ENCODE assay signal across 16 cellular contexts in the genomic region with DNA sequence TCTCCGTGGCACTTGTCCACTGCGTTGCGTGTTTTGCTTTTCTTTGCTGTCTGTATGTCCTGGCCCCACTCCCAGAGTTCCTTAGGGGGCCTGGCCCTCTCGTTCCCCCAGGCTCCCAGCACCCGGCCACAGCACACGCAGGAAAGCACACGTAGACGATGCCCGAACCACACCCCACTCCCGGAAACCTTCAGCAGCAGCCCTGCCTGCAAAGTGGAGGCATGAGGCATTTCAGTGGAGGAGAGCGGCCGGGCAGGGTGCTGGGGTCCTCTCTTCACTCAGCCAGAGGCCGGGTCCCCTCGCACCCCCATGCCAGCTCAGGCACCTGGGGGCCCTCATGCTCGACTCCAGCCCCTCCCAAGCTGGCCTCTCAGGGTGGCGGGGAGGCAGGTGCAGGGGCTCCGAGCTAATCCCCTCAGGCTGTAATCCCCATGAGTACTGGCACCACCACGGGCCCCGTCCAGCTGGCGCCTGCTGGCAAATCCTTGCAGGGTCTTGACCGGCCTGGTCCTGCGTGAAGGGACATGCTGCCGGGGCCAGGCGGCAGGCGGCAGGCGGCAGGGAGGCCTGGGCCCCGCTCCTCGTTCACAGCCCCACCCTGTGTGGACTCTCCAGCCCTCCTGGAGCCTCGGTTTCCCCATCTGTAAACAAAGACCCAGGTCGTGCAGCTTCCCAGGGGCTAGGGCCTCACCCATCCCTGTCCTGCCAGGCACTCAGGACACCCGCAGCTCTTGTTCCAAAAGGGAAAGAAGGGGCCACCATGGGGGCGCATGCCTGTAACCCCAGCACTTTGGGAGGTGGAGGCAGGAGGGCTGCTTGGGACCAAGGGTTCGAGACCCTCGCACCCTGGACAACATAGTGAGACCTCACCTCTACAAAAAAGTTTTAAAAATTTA. TPM values are rescaled to one million over a fixed set of nuclear protein-coding genes. Genes with fewer than 3 reads are reported as not detected.
DNase-seq lines count a peak whose midpoint lies in the region; ATAC-seq and TF ChIP-seq lines count a peak whose summit lies in the region.
"Had no signal": no experiment of that assay in that cellular context is flagged by ENCODE, and none has a peak within 500 bp of the region (broad histone marks: within the 10 kb centered on the region; RNA-seq: fewer than 3 reads in every experiment).

No MANE protein-coding gene starts in this region.

- peaks cover 4% of the 10 kb centered on the region; the same call in 1 of the 2 replicates for H3K4me1 ChIP-seq in MM.1S (ENCODE audit: low read length)

- peak overlapping the region; percentile 29 for H3K27ac Mint-ChIP-seq in progenitor cell of endocrine pancreas
- H3K27ac Mint-ChIP-seq: activated CD8-positive, alpha-beta memory T cell treated with anti-CD3 and anti-CD28 coated beads, Interleukin-2, amount 10 ng/mL, durations not matched to agents 7 days and 5 days; activated naive CD8-positive, alpha-beta T cell treated with anti-CD3 and anti-CD28 coated beads, Interleukin-2, amount 50 U/mL, for 24 hours; GM23338; neural progenitor cell had no signal

- TF ChIP-seq CTCF in dorsolateral prefrontal cortex (IDR thresholded peaks at IDR 0.05 in 54 of 56, conservative IDR thresholded peaks at IDR 0.05 in 2 of 56; ENCODE audit: low read depth in 1 of 56, partially characterized antibody in 56 of 56): no peak
- TF ChIP-seq CTCF in progenitor cell of endocrine pancreas (IDR thresholded peaks at IDR 0.05; ENCODE audit: unreplicated experiment): no peak
- TF ChIP-seq CTCF in MM.1S (IDR thresholded peaks at IDR 0.05; ENCODE audit: low read length): no peak

- DNase-seq in D341Med (ENCODE audit: low spot score) (peak; percentile 88), NCI-H82 (lab: John Stamatoyannopoulos, UW) (peak; percentile 94), dorsolateral prefrontal cortex (no peak), progenitor cell of endocrine pancreas (ENCODE audit: low spot score, unreplicated experiment) (no peak), MM.1S (no peak)
- DNase-seq in activated CD8-positive, alpha-beta memory T cell treated with anti-CD3 and anti-CD28 coated beads for 24 hours: no peak
- DNase-seq: activated CD8-positive, alpha-beta memory T cell treated with anti-CD3 and anti-CD28 coated beads, Interleukin-2, amount 10 ng/mL, durations not matched to agents 7 days and 5 days; NCI-H187 treated with DMSO at 0.1 percent for 48 hours; NCI-H226 had no signal

- peak overlapping the region in 41 of 59 donors; percentile 4 to 90 (median 51) for H3K27ac ChIP-seq in dorsolateral prefrontal cortex
- H3K27ac ChIP-seq in MM.1S (ENCODE audit: low read length): no peak overlapping the region
- H3K27ac ChIP-seq: breast epithelium, neural progenitor cell had no signal

- H3K79me2 ChIP-seq in MM.1S (ENCODE audit: low read length): peaks cover 83% of the 10 kb centered on the region

- peaks cover 15% of the 10 kb centered on the region; the same call in 1 of the 2 replicates for H3F3A ChIP-seq in MM.1S (ENCODE audit: insufficient read depth, low read length)

- H3K9ac ChIP-seq in MM.1S (ENCODE audit: low read length): no peak overlapping the region
- H3K9ac ChIP-seq: neural progenitor cell had no signal

- no peak overlapping the region for H3K4me3 Mint-ChIP-seq in progenitor cell of endocrine pancreas (ENCODE audit: low read depth)
- H3K4me3 Mint-ChIP-seq: activated CD8-positive, alpha-beta memory T cell treated with anti-CD3 and anti-CD28 coated beads, Interleukin-2, amount 10 ng/mL, durations not matched to agents 7 days and 5 days; activated naive CD8-positive, alpha-beta T cell treated with anti-CD3 and anti-CD28 coated beads, Interleukin-2, amount 50 U/mL, for 24 hours; GM23338; neural progenitor cell had no signal

- intact Hi-C loops in dorsolateral prefrontal cortex (cut with DNase I): no loop called here

- H3K4me1 Mint-ChIP-seq in progenitor cell of endocrine pancreas (ENCODE audit: low read depth): peaks cover 3% of the 10 kb centered on the region

- H3K4me3 ChIP-seq in dorsolateral prefrontal cortex: peak overlapping the region in 2 of 59 donors; percentile 11 to 23
- no peak overlapping the region for H3K4me3 ChIP-seq in MM.1S (ENCODE audit: low read length)
- H3K4me3 ChIP-seq: breast epithelium, GM23338, neural progenitor cell had no signal

- no peaks in the 10 kb centered on the region for H3K9me3 ChIP-seq in MM.1S (replicated peaks; ENCODE audit: insufficient read depth, low read length)
- H3K9me3 ChIP-seq: breast epithelium had no signal

- H3K4me2 ChIP-seq in MM.1S (ENCODE audit: low read depth, low read length): no peak overlapping the region
- H3K4me2 ChIP-seq: GM23338, neural progenitor cell had no signal

- H3K36me3 Mint-ChIP-seq in progenitor cell of endocrine pancreas (ENCODE audit: insufficient read depth): peaks cover 7% of the 10 kb centered on the region

- H3K27me3 Mint-ChIP-seq in progenitor cell of endocrine pancreas: no peaks in the 10 kb centered on the region
- H3K27me3 Mint-ChIP-seq: activated CD8-positive, alpha-beta memory T cell treated with anti-CD3 and anti-CD28 coated beads, Interleukin-2, amount 10 ng/mL, durations not matched to agents 7 days and 5 days had no signal

- peaks cover 5% of the 10 kb centered on the region; the same call in 1 of the 2 replicates for H4K20me1 ChIP-seq in MM.1S (ENCODE audit: insufficient read depth, low read length)

- H3K27me3 ChIP-seq in dorsolateral prefrontal cortex: no peaks in the 10 kb centered on the region
- H3K27me3 ChIP-seq in MM.1S (replicated peaks; ENCODE audit: insufficient read depth, low read length): no peaks in the 10 kb centered on the region
- H3K27me3 ChIP-seq: breast epithelium, neural progenitor cell had no signal

- no peaks in the 10 kb centered on the region for H3K9me2 ChIP-seq in MM.1S (replicated peaks; ENCODE audit: insufficient read depth, low read length)

- H2AFZ ChIP-seq in MM.1S (ENCODE audit: low read length): no peak overlapping the region
- H2AFZ ChIP-seq: GM23338, neural progenitor cell had no signal

- peaks cover 3% of the 10 kb centered on the region for H3K9me3 Mint-ChIP-seq in progenitor cell of endocrine pancreas (ENCODE audit: low read depth)
- H3K9me3 Mint-ChIP-seq: GM23338 had no signal

- ATAC-seq in HG02571 (IDR thresholded peaks at IDR 0.05; ENCODE audit: unreplicated experiment) (no peak), HG03342 (IDR thresholded peaks at IDR 0.05; ENCODE audit: unreplicated experiment) (no peak)
- ATAC-seq: activated naive CD8-positive, alpha-beta T cell treated with anti-CD3 and anti-CD28 coated beads, Interleukin-2, amount 50 U/mL, for 24 hours; Panc1 had no signal

- H3K36me3 ChIP-seq in MM.1S (replicated peaks; ENCODE audit: insufficient read depth, low read length): no peaks in the 10 kb centered on the region
- H3K36me3 ChIP-seq: breast epithelium, neural progenitor cell had no signal

RNA-seq across cellular contexts. Expression of gene PIP5K1C, which starts 7.0 kb away (rescaled TPM):
- 100 to 1,000 TPM in 105 of 120 experiments, 10 to 100 TPM in 15; 52.4 to 207 (median 126) TPM for total RNA-seq in dorsolateral prefrontal cortex
- total RNA-seq in progenitor cell of endocrine pancreas: 49.7 and 51.7 TPM in 2 replicates

RNA-seq across cellular contexts. Expression of gene TJP3, which starts 14.9 kb away (rescaled TPM):
- total RNA-seq in dorsolateral prefrontal cortex (1 to 10 TPM in 12 of 120 experiments, under 1 TPM in 19, not detected in 89; 0.14 to 4.5 (median 0.81) TPM), progenitor cell of endocrine pancreas (36.3 and 40.7 TPM in 2 replicates)

Comparison
In these comparisons a context has a peak if more than half of its experiments do, and no peak if none do; other contexts are left out.
1. DNase-seq: peak in D341Med (single experiment) and NCI-H82 (single experiment); none in dorsolateral prefrontal cortex (0 of 10), progenitor cell of endocrine pancreas (single experiment), MM.1S (single experiment) and activated CD8-positive, alpha-beta memory T cell treated with anti-CD3 and anti-CD28 coated beads for 24 hours (single experiment).